In the genomic region with DNA sequence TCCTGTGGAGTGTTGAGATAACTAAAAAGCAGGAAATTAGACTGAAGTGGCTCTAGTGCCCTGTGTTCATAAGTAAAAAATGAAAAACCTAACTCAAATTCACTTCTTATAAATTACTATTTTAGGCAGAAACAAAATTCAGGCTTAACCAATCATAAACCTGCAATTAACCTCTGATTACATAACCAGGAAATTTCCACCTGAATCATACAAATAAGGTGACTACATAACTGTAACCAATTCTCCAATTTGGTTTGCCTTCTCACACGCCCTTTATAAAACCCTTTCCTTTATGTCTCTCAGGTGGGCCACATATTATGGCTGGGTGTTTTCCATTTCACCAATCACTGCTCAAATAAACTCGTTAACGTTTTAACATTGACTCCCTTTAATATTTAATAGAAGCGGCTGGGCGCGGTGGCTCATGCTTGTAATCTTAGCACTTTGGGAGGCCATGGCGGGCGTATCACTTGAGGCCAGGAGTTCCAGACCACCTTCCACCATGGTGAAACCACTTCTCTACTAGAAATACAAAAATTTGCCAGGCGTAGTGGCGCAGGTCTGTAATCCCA, we compare ENCODE assay signal across 8 cellular contexts. TPM values are rescaled to one million over a fixed set of nuclear protein-coding genes. Genes with fewer than 3 reads are reported as not detected.
A peak's percentile ranks its signal among the peaks of the same experiment; 100 is the strongest.
DNase-seq lines count a peak whose midpoint lies in the region; ATAC-seq and TF ChIP-seq lines count a peak whose summit lies in the region.

No MANE protein-coding gene starts in this region.

- H2AFZ ChIP-seq in osteoblast (ENCODE audit: low read length): peak overlapping the region; percentile 100

- no peaks in the 10 kb centered on the region for H3K9me3 ChIP-seq in SJSA1 (replicated peaks)
- H3K9me3 ChIP-seq in esophagus muscularis mucosa: no peaks in the 10 kb centered on the region
- H3K9me3 ChIP-seq in osteoblast (ENCODE audit: low read depth, low read length): no peaks in the 10 kb centered on the region

- H3K36me3 ChIP-seq in SJSA1 (peaks cover 4% of the 10 kb centered on the region; the same call in 1 of the 2 replicates), esophagus muscularis mucosa (peaks cover 5 to 38% (median 16%) of the 10 kb centered on the region in 4 donors), osteoblast (ENCODE audit: insufficient read depth, low read length) (no peaks in the 10 kb centered on the region)

- H3K4me3 ChIP-seq in SJSA1 (peak overlapping the region; percentile 60), esophagus muscularis mucosa (peak overlapping the region; percentile 81 to 98 (median 97)), osteoblast (ENCODE audit: insufficient read depth, low read length) (peak overlapping the region; percentile 93)

- WGBS in esophagus muscularis mucosa: 2% methylated on average over 10 of the region's 10 CpGs

- no peak for TF ChIP-seq EP300 in esophagus muscularis mucosa (IDR thresholded peaks at IDR 0.05)

- intact Hi-C loops in esophagus muscularis mucosa (cut with DNase I): loop anchor here (10.0 kb wide), 1 partner anchor 122 kb away; a partner anchor contains a TSS

- no peaks in the 10 kb centered on the region for H3K79me2 ChIP-seq in osteoblast (ENCODE audit: insufficient read depth, low read length)

- TF ChIP-seq POLR2A in esophagus muscularis mucosa (IDR thresholded peaks at IDR 0.05; ENCODE audit: low read depth): no peak

- no peaks in the 10 kb centered on the region for H3K27me3 ChIP-seq in SJSA1 (replicated peaks)
- no peaks in the 10 kb centered on the region for H3K27me3 ChIP-seq in esophagus muscularis mucosa
- no peaks in the 10 kb centered on the region for H3K27me3 ChIP-seq in osteoblast (ENCODE audit: insufficient read depth, low read length)

- H3K27ac ChIP-seq in SJSA1: no peak overlapping the region
- H3K27ac ChIP-seq in esophagus muscularis mucosa (replicated peaks in 1 of 4): peak overlapping the region; percentile 85 to 95 (median 90)
- no peak overlapping the region for H3K27ac ChIP-seq in osteoblast (ENCODE audit: low read depth, low read length)

- H4K20me1 ChIP-seq in osteoblast (ENCODE audit: insufficient read depth, low read length): no peaks in the 10 kb centered on the region

- no peak for ATAC-seq in GM21360 (IDR thresholded peaks at IDR 0.05; ENCODE audit: unreplicated experiment)
- ATAC-seq in HG02678 (IDR thresholded peaks at IDR 0.05; ENCODE audit: unreplicated experiment): no peak

- DNase-seq in NCI-H2196 (lab: John Stamatoyannopoulos, UW; ENCODE audit: unreplicated experiment) (peak; percentile 20), NCI-H2196 treated with DMSO at 0.1 percent for 48 hours (lab: John Stamatoyannopoulos, UW; ENCODE audit: unreplicated experiment) (no peak), SJSA1 (ENCODE audit: low read depth in 1 of 2, low spot score in 2 of 2) (no peak), esophagus muscularis mucosa (ENCODE audit: extremely low spot score) (no peak), osteoblast (ENCODE audit: insufficient read length, low spot score, missing footprints) (no peak), T-helper 9 cell (no peak)

- no peaks in the 10 kb centered on the region for H3K4me1 ChIP-seq in SJSA1 (replicated peaks)
- peaks cover 5 to 22% (median 19%) of the 10 kb centered on the region in 4 donors for H3K4me1 ChIP-seq in esophagus muscularis mucosa
- peaks cover 2% of the 10 kb centered on the region for H3K4me1 ChIP-seq in osteoblast (ENCODE audit: insufficient read depth, low read length)

- TF ChIP-seq CTCF in esophagus muscularis mucosa (IDR thresholded peaks at IDR 0.05) (no peak), osteoblast (IDR thresholded peaks at IDR 0.05; ENCODE audit: extremely low read depth, low read depth, low read length) (no peak)

- H3K4me2 ChIP-seq in osteoblast (ENCODE audit: insufficient read depth, low read length): peak overlapping the region; percentile 88

RNA-seq across cellular contexts. Expression of a gene that starts 22.9 kb away (rescaled TPM):
- total RNA-seq in SJSA1 (2014; rRNA removed; shearing (Covaris generic)): 6.0 and 13.1 TPM in 2 replicates
- total RNA-seq in esophagus muscularis mucosa (under 1 TPM; 0.42 to 0.66 (median 0.55) TPM), osteoblast (2.5 and 4.1 TPM in 2 replicates)

Comparison
In these comparisons a context has a peak if more than half of its experiments do, and no peak if none do; other contexts are left out.
1. H3K27ac ChIP-seq: peak in esophagus muscularis mucosa (4 of 4); none in SJSA1 (single experiment) and osteoblast (single experiment).
2. Peak in every context shown above with its lines, with median percentiles within 50 percentile points of each other: H3K4me3 ChIP-seq.